ENCODE assay signal across 34 cellular contexts in genomic region chrX:16282209-16282608, GRCh38.
"Had no signal": no experiment of that assay in that cellular context is flagged by ENCODE, and none has a peak within 500 bp of the region (broad histone marks: within the 10 kb centered on the region; RNA-seq: fewer than 3 reads in every experiment).

No MANE protein-coding gene starts in this region.

- ATAC-seq: activated CD8-positive, alpha-beta memory T cell treated with anti-CD3 and anti-CD28 coated beads, Interleukin-2, amount 10 ng/mL, durations not matched to agents 7 days and 5 days; activated naive CD8-positive, alpha-beta T cell treated with anti-CD3 and anti-CD28 coated beads, Interleukin-2, amount 50 U/mL, for 24 hours had no signal

- H3K36me3 ChIP-seq: SJSA1, WERI-Rb-1 had no signal

- H3K4me1 ChIP-seq: SJSA1 had no signal

- H3K4me1 Mint-ChIP-seq: activated CD4-positive, alpha-beta memory T cell treated with anti-CD3 and anti-CD28 coated beads, Interleukin-2, amount 10 ng/mL, durations not matched to agents 7 days and 5 days; activated CD8-positive, alpha-beta memory T cell treated with anti-CD3 and anti-CD28 coated beads, Interleukin-2, amount 10 ng/mL, durations not matched to agents 7 days and 5 days; activated naive CD4-positive, alpha-beta T cell treated with anti-CD3 and anti-CD28 coated beads, Interleukin-2, amount 10 ng/mL, durations not matched to agents 7 days and 5 days; activated naive CD8-positive, alpha-beta T cell treated with anti-CD3 and anti-CD28 coated beads, Interleukin-2, amount 50 U/mL, for 24 hours; brain had no signal

- H3K9me3 Mint-ChIP-seq: activated CD4-positive, alpha-beta memory T cell treated with anti-CD3 and anti-CD28 coated beads, Interleukin-2, amount 10 ng/mL, durations not matched to agents 7 days and 5 days; activated naive CD4-positive, alpha-beta T cell treated with anti-CD3 and anti-CD28 coated beads, Interleukin-2, amount 10 ng/mL, durations not matched to agents 7 days and 5 days; activated naive CD8-positive, alpha-beta T cell treated with anti-CD3 and anti-CD28 coated beads, Interleukin-2, amount 50 U/mL, for 24 hours had no signal

- H3K36me3 Mint-ChIP-seq: activated CD8-positive, alpha-beta memory T cell treated with anti-CD3 and anti-CD28 coated beads, Interleukin-2, amount 10 ng/mL, durations not matched to agents 7 days and 5 days; activated naive CD4-positive, alpha-beta T cell treated with anti-CD3 and anti-CD28 coated beads, Interleukin-2, amount 10 ng/mL, durations not matched to agents 7 days and 5 days; activated naive CD8-positive, alpha-beta T cell; brain; IgD-negative memory B cell had no signal

- H3K4me3 Mint-ChIP-seq: activated CD4-positive, alpha-beta memory T cell treated with anti-CD3 and anti-CD28 coated beads, Interleukin-2, amount 10 ng/mL, durations not matched to agents 7 days and 5 days; activated CD8-positive, alpha-beta memory T cell treated with anti-CD3 and anti-CD28 coated beads, Interleukin-2, amount 10 ng/mL, durations not matched to agents 7 days and 5 days; activated naive CD4-positive, alpha-beta T cell treated with anti-CD3 and anti-CD28 coated beads, Interleukin-2, amount 10 ng/mL, durations not matched to agents 7 days and 5 days; activated naive CD8-positive, alpha-beta T cell; activated naive CD8-positive, alpha-beta T cell treated with anti-CD3 and anti-CD28 coated beads, Interleukin-2, amount 50 U/mL, for 24 hours; brain; IgD-negative memory B cell had no signal

- H3K27me3 ChIP-seq: SJSA1 had no signal

- H3K4me2 ChIP-seq: PC-9 had no signal

- DNase-seq: activated CD4-positive, alpha-beta memory T cell treated with anti-CD3 and anti-CD28 coated beads, Interleukin-2, amount 10 ng/mL, durations not matched to agents 7 days and 5 days; activated CD4-positive, alpha-beta T cell treated with anti-CD3 and anti-CD28 coated beads for 1 hour; activated CD4-positive, alpha-beta T cell treated with anti-CD3 and anti-CD28 coated beads for 48 hours; activated CD4-positive, CD25-positive, alpha-beta regulatory T cell; activated CD8-positive, alpha-beta memory T cell treated with anti-CD3 and anti-CD28 coated beads for 24 hours; activated CD8-positive, alpha-beta memory T cell treated with anti-CD3 and anti-CD28 coated beads, Interleukin-2, amount 10 ng/mL, durations not matched to agents 7 days and 5 days; activated CD8-positive, alpha-beta memory T cell treated with anti-CD3 and anti-CD28 coated beads, Interleukin-2, amount 50 U/mL, for 48 hours; activated effector memory CD4-positive, alpha-beta T cell treated with Interleukin-2 at 50 U/mL for 16 hours; activated naive CD4-positive, alpha-beta T cell treated with anti-CD3 and anti-CD28 coated beads, Interleukin-2, amount 10 ng/mL, durations not matched to agents 7 days and 5 days; activated naive CD8-positive, alpha-beta T cell treated with anti-CD3 and anti-CD28 coated beads, Interleukin-2, amount 50 U/mL, for 24 hours; activated T-cell treated with anti-CD3 and anti-CD28 coated beads, Interleukin-2, amount 50 U/mL, for 48 hours; anterior cingulate cortex; Karpas-422; KBM-7; NCI-H1048; NCI-H1105 treated with DMSO at 0.1 percent for 48 hours; NCI-H1436; NCI-H1694; NCI-H1930; NCI-H2081 treated with DMSO at 0.1 percent for 48 hours; NCI-H226; NCI-H524 treated with DMSO at 0.1 percent for 48 hours; NK-92 treated with Interleukin-12 subunit alpha and Interleukin-12 subunit beta, amount 100 ng/mL, for 24 hours; PC-9; SHP77 treated with DMSO at 0.1 percent for 48 hours; SW 1271; T-helper 1 cell; T-helper 2 cell; T-helper 9 cell; WERI-Rb-1 had no signal

- H3K27me3 Mint-ChIP-seq: activated CD4-positive, alpha-beta memory T cell treated with anti-CD3 and anti-CD28 coated beads, Interleukin-2, amount 10 ng/mL, durations not matched to agents 7 days and 5 days; activated CD8-positive, alpha-beta memory T cell treated with anti-CD3 and anti-CD28 coated beads, Interleukin-2, amount 10 ng/mL, durations not matched to agents 7 days and 5 days had no signal

- H3K4me3 ChIP-seq: PC-9, SJSA1 had no signal

- H3K9me3 ChIP-seq: SJSA1 had no signal

- H2AFZ ChIP-seq: PC-9 had no signal

- H3K27ac Mint-ChIP-seq: activated CD4-positive, alpha-beta memory T cell treated with anti-CD3 and anti-CD28 coated beads, Interleukin-2, amount 10 ng/mL, durations not matched to agents 7 days and 5 days; activated CD8-positive, alpha-beta memory T cell treated with anti-CD3 and anti-CD28 coated beads, Interleukin-2, amount 10 ng/mL, durations not matched to agents 7 days and 5 days; activated naive CD4-positive, alpha-beta T cell treated with anti-CD3 and anti-CD28 coated beads, Interleukin-2, amount 10 ng/mL, durations not matched to agents 7 days and 5 days; activated naive CD8-positive, alpha-beta T cell; activated naive CD8-positive, alpha-beta T cell treated with anti-CD3 and anti-CD28 coated beads, Interleukin-2, amount 50 U/mL, for 24 hours; brain; IgD-negative memory B cell had no signal

- H3K27ac ChIP-seq: PC-9, SJSA1, WERI-Rb-1 had no signal
